In the genomic region with DNA sequence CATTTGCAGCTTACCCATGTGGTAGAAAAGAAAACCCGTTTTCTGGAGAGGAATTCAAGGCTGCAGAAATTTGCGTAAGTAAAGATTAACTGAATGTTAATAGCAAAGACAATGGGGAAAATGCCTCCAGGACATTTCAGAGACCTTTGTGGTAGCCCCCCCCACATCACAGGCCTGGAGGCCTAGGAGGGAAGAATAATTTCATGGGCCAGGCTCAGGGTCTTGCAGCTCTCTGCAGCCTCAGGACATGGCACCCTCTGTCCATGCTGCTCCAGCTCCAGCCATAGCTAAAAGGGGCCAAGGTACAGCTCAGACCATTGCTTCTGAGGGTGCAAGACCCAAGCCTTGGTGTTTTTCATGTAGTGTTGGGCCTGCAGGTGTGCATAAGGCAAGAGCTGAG, we compare ENCODE assay signal across 27 cellular contexts.
"Had no signal": no experiment of that assay in that cellular context is flagged by ENCODE, and none has a peak within 500 bp of the region (broad histone marks: within the 10 kb centered on the region; RNA-seq: fewer than 3 reads in every experiment).

No MANE protein-coding gene starts in this region.

- DNase-seq: stimulated activated CD4-positive, alpha-beta T cell treated with anti-CD3 and anti-CD28 coated beads, Interleukin-2, amount 100 ng/mL, for 48 hours; stimulated activated CD4-positive, alpha-beta T cell treated with anti-CD3 and anti-CD28 coated beads, Interleukin-4, amount 100 ng/mL, for 1 hour; stimulated activated CD4-positive, alpha-beta T cell treated with anti-CD3 and anti-CD28 coated beads, Interleukin-4, amount 100 ng/mL, for 24 hours; stimulated activated CD4-positive, alpha-beta T cell treated with anti-CD3 and anti-CD28 coated beads, Interleukin-4, amount 100 ng/mL, for 4 hours; stimulated activated CD8-positive, alpha-beta memory T cell treated with anti-CD3 and anti-CD28 coated beads, Interleukin-4, amount 100 ng/mL, for 48 hours; stimulated activated naive B cell treated with anti-CD40 and anti-IgM and Interleukin-4, amounts not matched to agents 10 μg/mL and 1 μg/mL and 100 μg/mL, for 72 hours; stimulated activated naive CD4-positive, alpha-beta T cell; stimulated activated naive CD4-positive, alpha-beta T cell treated with Interleukin-2 at 50 U/mL for 16 hours; stimulated activated naive CD8-positive, alpha-beta T cell treated with anti-CD3 and anti-CD28 coated beads, Interleukin-15, amount 100 ng/mL, for 72 hours; stimulated activated naive CD8-positive, alpha-beta T cell treated with anti-CD3 and anti-CD28 coated beads, Interleukin-15, Interleukin-2, amounts not matched to agents 100 U/mL and 50 U/mL, for 24 hours; stomach; substantia nigra; testis; thyroid gland; tibial artery; transverse colon; trophoblast cell; upper lobe of left lung; upper lobe of right lung; uterus had no signal

- H3K4me3 Mint-ChIP-seq: stimulated activated effector memory CD8-positive, alpha-beta T cell treated with anti-CD3 and anti-CD28 coated beads, Interleukin-12 subunit alpha, Interleukin-12 subunit beta, amount 100 ng/mL, for 72 hours; stimulated activated memory B cell treated with anti-CD40 and anti-IgM and Interleukin-4, amounts not matched to agents 10 μg/mL and 1 μg/mL and 100 μg/mL, for 72 hours; stimulated activated naive B cell treated with anti-CD40 and anti-IgM and Interleukin-4, amounts not matched to agents 10 μg/mL and 1 μg/mL and 100 μg/mL, for 72 hours; stimulated activated naive CD8-positive, alpha-beta T cell treated with anti-CD3 and anti-CD28 coated beads, Interleukin-15, amount 100 ng/mL, for 72 hours; stimulated activated naive CD8-positive, alpha-beta T cell treated with anti-CD3 and anti-CD28 coated beads, Interleukin-15, Interleukin-2, amounts not matched to agents 100 ng/mL and 50 ng/mL, for 24 hours; type B pancreatic cell had no signal

- H3K36me3 Mint-ChIP-seq: stimulated activated effector memory CD8-positive, alpha-beta T cell treated with anti-CD3 and anti-CD28 coated beads, Interleukin-12 subunit alpha, Interleukin-12 subunit beta, amount 100 ng/mL, for 72 hours; type B pancreatic cell had no signal

- H3K4me1 Mint-ChIP-seq: stimulated activated effector memory CD8-positive, alpha-beta T cell treated with anti-CD3 and anti-CD28 coated beads, Interleukin-12 subunit alpha, Interleukin-12 subunit beta, amount 100 ng/mL, for 72 hours; stimulated activated memory B cell treated with anti-CD40 and anti-IgM and Interleukin-4, amounts not matched to agents 10 μg/mL and 1 μg/mL and 100 μg/mL, for 72 hours; stimulated activated naive B cell treated with anti-CD40 and anti-IgM and Interleukin-4, amounts not matched to agents 10 μg/mL and 1 μg/mL and 100 μg/mL, for 72 hours; stimulated activated naive CD8-positive, alpha-beta T cell treated with anti-CD3 and anti-CD28 coated beads, Interleukin-15, amount 100 ng/mL, for 72 hours had no signal

- ATAC-seq: stimulated activated effector memory CD8-positive, alpha-beta T cell treated with anti-CD3 and anti-CD28 coated beads, Interleukin-12 subunit alpha, Interleukin-12 subunit beta, amount 100 ng/mL, for 72 hours; stimulated activated memory B cell treated with anti-CD40 and anti-IgM and Interleukin-4, amounts not matched to agents 10 μg/mL and 1 μg/mL and 100 μg/mL, for 72 hours; stimulated activated naive B cell treated with anti-CD40 and anti-IgM and Interleukin-4, amounts not matched to agents 10 μg/mL and 1 μg/mL and 100 μg/mL, for 72 hours; stimulated activated naive CD8-positive, alpha-beta T cell treated with anti-CD3 and anti-CD28 coated beads, Interleukin-15, amount 100 ng/mL, for 72 hours; stimulated activated naive CD8-positive, alpha-beta T cell treated with anti-CD3 and anti-CD28 coated beads, Interleukin-15, Interleukin-2, amounts not matched to agents 100 U/mL and 50 U/mL, for 24 hours; upper lobe of right lung had no signal

- H3K27ac ChIP-seq: stomach, suprapubic skin, testis, thoracic aorta, thyroid gland, tibial artery, tibial nerve, transverse colon, upper lobe of left lung, upper lobe of right lung, uterus had no signal

- H3K4me3 ChIP-seq: stomach, suprapubic skin, testis, thoracic aorta, thyroid gland, tibial artery, tibial nerve, transverse colon, upper lobe of left lung, upper lobe of right lung, uterus had no signal

- H3K4me1 ChIP-seq: suprapubic skin, testis, thyroid gland, tibial artery, tibial nerve, transverse colon, upper lobe of left lung, upper lobe of right lung, uterus had no signal

- H3K9me3 ChIP-seq: stomach, suprapubic skin, testis, thoracic aorta, thyroid gland, tibial artery, transverse colon, upper lobe of left lung, upper lobe of right lung had no signal

- H3K36me3 ChIP-seq: stomach, suprapubic skin, thoracic aorta, thyroid gland, tibial artery, tibial nerve, transverse colon, upper lobe of left lung, upper lobe of right lung, uterus had no signal

- H3K27ac Mint-ChIP-seq: stimulated activated effector memory CD8-positive, alpha-beta T cell treated with anti-CD3 and anti-CD28 coated beads, Interleukin-12 subunit alpha, Interleukin-12 subunit beta, amount 100 ng/mL, for 72 hours; stimulated activated memory B cell treated with anti-CD40 and anti-IgM and Interleukin-4, amounts not matched to agents 10 μg/mL and 1 μg/mL and 100 μg/mL, for 72 hours; stimulated activated naive B cell treated with anti-CD40 and anti-IgM and Interleukin-4, amounts not matched to agents 10 μg/mL and 1 μg/mL and 100 μg/mL, for 72 hours; stimulated activated naive CD8-positive, alpha-beta T cell treated with anti-CD3 and anti-CD28 coated beads, Interleukin-15, amount 100 ng/mL, for 72 hours; stimulated activated naive CD8-positive, alpha-beta T cell treated with anti-CD3 and anti-CD28 coated beads, Interleukin-15, Interleukin-2, amounts not matched to agents 100 ng/mL and 50 ng/mL, for 24 hours; type B pancreatic cell had no signal

- H3K9me3 Mint-ChIP-seq: stimulated activated effector memory CD8-positive, alpha-beta T cell treated with anti-CD3 and anti-CD28 coated beads, Interleukin-12 subunit alpha, Interleukin-12 subunit beta, amount 100 ng/mL, for 72 hours had no signal

- H3K27me3 ChIP-seq: testis, thyroid gland, upper lobe of left lung, uterus had no signal
